Comparison of ENCODE assay signal across 8 cellular contexts in the genomic region with DNA sequence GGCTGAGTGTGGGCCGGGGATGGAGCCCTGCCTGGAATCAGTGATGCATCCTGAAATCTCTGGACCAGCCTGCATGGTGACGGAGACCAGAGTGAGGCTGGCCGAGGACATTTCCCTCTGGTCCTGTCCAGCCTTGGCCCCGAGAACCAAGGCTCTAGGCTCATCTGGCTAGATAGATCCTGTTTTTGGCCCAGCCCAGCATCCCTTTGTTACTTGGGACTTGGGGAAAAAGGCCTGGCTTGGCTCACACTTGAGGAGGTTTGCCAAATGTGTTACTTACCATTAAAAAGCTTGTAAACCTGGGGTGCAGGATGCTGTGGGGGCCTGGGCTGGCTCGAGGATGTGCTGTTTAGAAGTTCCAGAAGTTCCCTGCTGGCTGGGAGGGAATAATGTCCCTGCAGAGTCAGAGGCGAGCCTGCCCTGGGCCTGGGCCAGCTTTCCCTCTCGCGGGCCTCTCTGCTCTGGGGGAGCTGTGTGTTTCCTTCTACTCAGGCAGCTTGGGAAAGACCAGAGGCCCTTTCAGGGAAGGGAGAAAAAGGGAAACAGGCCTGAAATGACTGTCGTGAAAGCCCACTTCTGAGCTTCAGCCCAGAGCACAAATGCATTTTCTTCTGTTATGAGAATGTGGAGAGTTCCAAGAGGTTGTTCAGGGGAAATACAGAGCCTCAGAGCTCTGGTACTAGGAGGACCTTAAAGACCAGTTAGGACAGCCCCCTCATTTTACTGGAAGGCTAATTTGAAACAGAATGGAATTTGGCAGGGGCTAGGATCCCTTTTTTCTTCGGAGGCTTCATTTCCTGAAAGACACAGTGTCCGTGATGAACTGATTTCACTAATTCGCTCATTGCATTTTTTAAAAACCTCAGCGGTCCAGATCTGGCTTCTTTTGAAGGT. TPM values are rescaled to one million over a fixed set of nuclear protein-coding genes. Genes with fewer than 3 reads are reported as not detected.
DNase-seq lines count a peak whose midpoint lies in the region; TF ChIP-seq lines count a peak whose summit lies in the region.

No MANE protein-coding gene starts in this region.

- peak; percentile 53 for DNase-seq in ELF-1 (ENCODE audit: low read depth, low spot score)
- DNase-seq in NCI-H774 (lab: John Stamatoyannopoulos, UW): peak; percentile 15
- peak; percentile 85 for DNase-seq in cerebellum (ENCODE audit: low spot score)
- DNase-seq in stromal cell of bone marrow (ENCODE audit: low read depth): peak; percentile 89
- no peak for DNase-seq in T-helper 1 cell
- no peak for DNase-seq in NCI-H1417 treated with DMSO at 0.1 percent for 48 hours (lab: John Stamatoyannopoulos, UW)
- no peak for DNase-seq in GM10266 (ENCODE audit: extremely low spot score)

- TF ChIP-seq CTCF in GM10266 (IDR thresholded peaks at IDR 0.05; ENCODE audit: control insufficient read depth, insufficient read depth, low read depth, missing control alignments): no peak

- no peaks in the 10 kb centered on the region for H3K27me3 ChIP-seq in layer of hippocampus (ENCODE audit: control insufficient read depth, insufficient read depth, low read length)

- peak overlapping the region; percentile 98 for H3K27ac ChIP-seq in layer of hippocampus (ENCODE audit: low read depth, low read length)

RNA-seq across cellular contexts. Expression of a gene that starts 47.2 kb away (rescaled TPM):
- 38.6 TPM for total RNA-seq in cerebellum

RNA-seq across cellular contexts. Expression of a gene that starts 47.7 kb away (rescaled TPM):
- total RNA-seq in cerebellum: 6.0 TPM

Comparison
In these comparisons a context has a peak if more than half of its experiments do, and no peak if none do; other contexts are left out.
1. DNase-seq: peak in ELF-1 (single experiment), NCI-H774 (single experiment), cerebellum (single experiment) and stromal cell of bone marrow (single experiment); none in T-helper 1 cell (0 of 5), NCI-H1417 treated with DMSO at 0.1 percent for 48 hours (single experiment) and GM10266 (single experiment).